In genomic region chr4:4534515-4535145, GRCh38 we compare ENCODE assay signal across 22 cellular contexts.
"Had no signal": no experiment of that assay in that cellular context is flagged by ENCODE, and none has a peak within 500 bp of the region (broad histone marks: within the 10 kb centered on the region; RNA-seq: fewer than 3 reads in every experiment).

No MANE protein-coding gene starts in this region.

- H3K36me3 ChIP-seq: MG63 had no signal

- FAIRE-seq: HTR-8/SVneo had no signal

- H3K9me3 ChIP-seq: MG63, SJSA1 had no signal

- H3K27me3 ChIP-seq: MG63, SJSA1 had no signal

- H3K27ac ChIP-seq: HL-60, SJSA1, SK-N-MC had no signal

- H3K4me3 ChIP-seq: MG63, SJSA1, SK-N-MC had no signal

- DNase-seq: Karpas-422, KG1, MG63, NCI-H1092, NCI-H1436, NCI-H187, NCI-H2029, NCI-H2081 treated with DMSO at 0.1 percent for 48 hours, NCI-H2171, NCI-H226, NCI-H446, NCI-H510A, NCI-H524 treated with DMSO at 0.1 percent for 48 hours, NCI-H69, NCI-H774, Right ventricle myocardium superior, RPMI8226, SIG-M5 had no signal

- H3K4me1 ChIP-seq: SJSA1 had no signal
